ENCODE assay signal across 14 cellular contexts in genomic region chr5:141695627-141696180, GRCh38. TPM values are rescaled to one million over a fixed set of nuclear protein-coding genes. Genes with fewer than 3 reads are reported as not detected.
DNase-seq lines count a peak whose midpoint lies in the region; ATAC-seq, FAIRE-seq and TF ChIP-seq lines count a peak whose summit lies in the region.
"Had no signal": no experiment of that assay in that cellular context is flagged by ENCODE, and none has a peak within 500 bp of the region (broad histone marks: within the 10 kb centered on the region; RNA-seq: fewer than 3 reads in every experiment).

No MANE protein-coding gene starts in this region.

- no peak overlapping the region for H3K27ac Mint-ChIP-seq in CD14-positive monocyte
- H3K27ac Mint-ChIP-seq: activated naive CD4-positive, alpha-beta T cell treated with anti-CD3 and anti-CD28 coated beads, Interleukin-2, amount 50 U/mL, for 72 hours; naive thymus-derived CD8-positive, alpha-beta T cell had no signal

- peak; percentile 65 for DNase-seq in A172 (ENCODE audit: low spot score)
- DNase-seq in GM03348 (ENCODE audit: low spot score) = peak; percentile 42
- DNase-seq in RWPE1 (ENCODE audit: low spot score) = peak; percentile 74
- peak in 3 of 5 donors; percentile 59 to 76 (median 73) for DNase-seq in heart left ventricle
- no peak for DNase-seq in CD14-positive monocyte (ENCODE audit: low spot score)
- no peak for DNase-seq in NCI-H128 (lab: John Stamatoyannopoulos, UW; ENCODE audit: unreplicated experiment)
- DNase-seq in GDM1 (lab: John Stamatoyannopoulos, UW) = no peak
- no peak for DNase-seq in HepG2 (ENCODE audit: low spot score)
- DNase-seq: activated CD4-positive, alpha-beta T cell treated with anti-CD3 and anti-CD28 coated beads, Interleukin-2, amount 50 U/mL, for 48 hours; naive thymus-derived CD8-positive, alpha-beta T cell had no signal

- H3K9ac ChIP-seq in HepG2 (ENCODE audit: insufficient read depth, low read depth, low read length) = no peak overlapping the region
- H3K9ac ChIP-seq: BLaER1 had no signal

- POLR2A ChIA-PET in RWPE1 (lab: Yijun Ruan, JAX; ENCODE audit: low non-redundant PET) = interaction anchor here (0.7 kb wide), 1 partner anchor 228 kb away, joined by 4 read pairs; the partner anchor contains the start of gene DELE1
- POLR2A ChIA-PET in HepG2 (lab: Yijun Ruan, JAX) = no interaction called here

- WGBS in heart left ventricle, 4 donors = 41 to 58% (median 48%) methylated on average over 10 of the region's 10 CpGs
- WGBS in HepG2 (ENCODE audit: low lambda C conversion rate) = 14% methylated on average over 7 of the region's 10 CpGs

- CTCF ChIA-PET in RWPE1 (lab: Yijun Ruan, JAX) (interaction anchor here (0.7 to 9.7 kb wide), 7 partner anchors 14 to 265 kb away, joined by 3 to 157 read pairs (median 3); partner anchors contain the start of genes PCDH1 and PCDH12), HepG2 (lab: Yijun Ruan, JAX; ENCODE audit: low intra/inter-chr PET ratio, low total read pairs) (no interaction called here)

- no peak overlapping the region for H3K4me3 Mint-ChIP-seq in CD14-positive monocyte
- H3K4me3 Mint-ChIP-seq: naive thymus-derived CD8-positive, alpha-beta T cell; stimulated activated effector memory CD8-positive, alpha-beta T cell treated with anti-CD3 and anti-CD28 coated beads, Interleukin-12 subunit alpha, Interleukin-12 subunit beta, amount 100 ng/mL, for 72 hours had no signal

- BruUV-seq in HepG2 (replicated peaks; lab: Mats Ljungman, UMichigan) = no TSS peak

- no peak for TF ChIP-seq RAD21 in HepG2 (CRISPR knock-in tag; IDR thresholded peaks at IDR 0.05)

- TF ChIP-seq POLR2A in heart left ventricle (IDR thresholded peaks at IDR 0.05) (no peak), HepG2 (IDR thresholded peaks at IDR 0.05; ENCODE audit: insufficient read depth in 1 of 2, low read depth in 2 of 2, low read length in 2 of 2) (no peak)

- no peak for TF ChIP-seq CTCF in RWPE1 (conservative IDR thresholded peaks at IDR 0.05; ENCODE audit: low read depth)
- no peak for TF ChIP-seq CTCF in heart left ventricle (IDR thresholded peaks at IDR 0.05)
- no peak for TF ChIP-seq CTCF in CD14-positive monocyte (IDR thresholded peaks at IDR 0.05)
- TF ChIP-seq CTCF in HepG2 (CRISPR knock-in tag; IDR thresholded peaks at IDR 0.05) = no peak

- ATAC-seq in heart left ventricle (peak; percentile 65 to 75 (median 70)), HepG2 (no peak)
- ATAC-seq: activated naive CD4-positive, alpha-beta T cell treated with anti-CD3 and anti-CD28 coated beads, Interleukin-2, amount 50 U/mL, for 72 hours; naive thymus-derived CD8-positive, alpha-beta T cell; stimulated activated effector memory CD8-positive, alpha-beta T cell treated with anti-CD3 and anti-CD28 coated beads, Interleukin-12 subunit alpha, Interleukin-12 subunit beta, amount 100 ng/mL, for 72 hours had no signal

- no peaks in the 10 kb centered on the region for H3K9me3 ChIP-seq in heart left ventricle
- no peaks in the 10 kb centered on the region for H3K9me3 ChIP-seq in HepG2 (ENCODE audit: low read length)
- H3K9me3 ChIP-seq: BLaER1 had no signal

- no peak overlapping the region for H3K4me2 ChIP-seq in HepG2 (ENCODE audit: low read depth, low read length)
- H3K4me2 ChIP-seq: BLaER1 had no signal

- intact Hi-C loops in heart left ventricle (cut with DNase I) (loop anchor here in 3 of 10 donors (5.0 to 10.0 kb wide), 2 partner anchors 117 to 449 kb away; no protein-coding TSS in a partner anchor), CD14-positive monocyte (cut with micrococcal nuclease) (loop anchor here (10.0 kb wide), 2 partner anchors 119 to 449 kb away; no protein-coding TSS in a partner anchor), HepG2 (cut with micrococcal nuclease; ENCODE audit: unreplicated experiment) (no loop called here)

- in situ Hi-C loops in HepG2 (cut with HindIII; ENCODE audit: extremely low pct_ligation_motif_present, low pct_unique_long_range_greater_than_20kb) = loop anchor here (25.0 kb wide), 1 partner anchor 442 kb away; no protein-coding TSS in a partner anchor

- peaks cover 0 to 5% (median 0%) of the 10 kb centered on the region in 7 donors for H3K9me3 Mint-ChIP-seq in CD14-positive monocyte
- H3K9me3 Mint-ChIP-seq: activated naive CD4-positive, alpha-beta T cell treated with anti-CD3 and anti-CD28 coated beads, Interleukin-2, amount 50 U/mL, for 72 hours; naive thymus-derived CD8-positive, alpha-beta T cell; stimulated activated effector memory CD8-positive, alpha-beta T cell treated with anti-CD3 and anti-CD28 coated beads, Interleukin-12 subunit alpha, Interleukin-12 subunit beta, amount 100 ng/mL, for 72 hours had no signal

- no peaks in the 10 kb centered on the region for H3K79me2 ChIP-seq in HepG2 (ENCODE audit: insufficient read depth, low read length)

- H3K4me1 ChIP-seq in heart left ventricle = peaks cover 0 to 24% (median 8%) of the 10 kb centered on the region in 12 donors
- H3K4me1 ChIP-seq in HepG2 (ENCODE audit: insufficient read depth, low read length) = no peaks in the 10 kb centered on the region

- no peaks in the 10 kb centered on the region for H4K20me1 ChIP-seq in HepG2 (ENCODE audit: insufficient read depth, low read length)
- H4K20me1 ChIP-seq: BLaER1 had no signal

- H3K36me3 Mint-ChIP-seq in CD14-positive monocyte = no peaks in the 10 kb centered on the region
- H3K36me3 Mint-ChIP-seq: activated naive CD4-positive, alpha-beta T cell treated with anti-CD3 and anti-CD28 coated beads, Interleukin-2, amount 50 U/mL, for 72 hours; naive thymus-derived CD8-positive, alpha-beta T cell had no signal

- H3K27me3 Mint-ChIP-seq in CD14-positive monocyte (ENCODE audit: low read depth in 3 of 3) = peaks cover 13 to 34% (median 13%) of the 10 kb centered on the region in 3 donors

- no peak for FAIRE-seq in HepG2 (lab: Jason Lieb, UNC)

- H3K4me3 ChIP-seq in heart left ventricle (no peak overlapping the region), HepG2 (replicated peaks in 1 of 3; ENCODE audit: insufficient read depth in 1 of 3, low read depth in 2 of 3, low read length in 3 of 3) (no peak overlapping the region)
- H3K4me3 ChIP-seq: BLaER1, SK-N-MC had no signal

- peaks cover 0 to 20% (median 6%) of the 10 kb centered on the region in 9 donors for H3K27me3 ChIP-seq in heart left ventricle
- H3K27me3 ChIP-seq in HepG2 (ENCODE audit: control insufficient read depth in 1 of 2, insufficient read depth in 2 of 2, low read length in 2 of 2) = peaks cover 11 to 54% of the 10 kb centered on the region in 2 experiments

- no peak overlapping the region for H2AFZ ChIP-seq in HepG2 (ENCODE audit: low read length)

- H3K27ac ChIP-seq in RWPE1 (peak overlapping the region; percentile 60), heart left ventricle (peak overlapping the region in 3 of 12 donors; percentile 11 to 39 (median 38)), HepG2 (ENCODE audit: extremely low read length, insufficient read depth, low read length) (no peak overlapping the region)
- H3K27ac ChIP-seq: BLaER1, SK-N-MC had no signal

- no peaks in the 10 kb centered on the region for H3K36me3 ChIP-seq in heart left ventricle
- H3K36me3 ChIP-seq in HepG2 (replicated peaks in 1 of 2; ENCODE audit: control insufficient read depth in 1 of 2, insufficient read depth in 2 of 2, low read length in 2 of 2) = no peaks in the 10 kb centered on the region
- H3K36me3 ChIP-seq: BLaER1 had no signal

- H3K4me1 Mint-ChIP-seq in CD14-positive monocyte = peaks cover 18% of the 10 kb centered on the region

- TF ChIP-seq EP300 in HepG2 (IDR thresholded peaks at IDR 0.05; ENCODE audit: low read depth in 2 of 2, low read length in 2 of 2) = no peak
- no peak for TF ChIP-seq EP300 in HepG2 (CRISPR knock-in tag; IDR thresholded peaks at IDR 0.05; ENCODE audit: borderline replicate concordance)

RNA-seq across cellular contexts. Expression of gene ARAP3, which starts 13.7 kb away (rescaled TPM):
- total RNA-seq in A172 (2014; rRNA removed; shearing (Covaris generic)) = 4.3 and 6.8 TPM in 2 replicates
- total RNA-seq in heart left ventricle = 10 to 100 TPM in 6 of 9 donors, 1 to 10 TPM in 3; 8.9 to 20.5 (median 13.8) TPM
- 10 to 100 TPM; 13.0 to 15.8 TPM for polyA plus RNA-seq in heart left ventricle
- 1 to 10 TPM; 1.2 to 2.2 TPM for polyA plus RNA-seq in CD14-positive monocyte
- 0.07 TPM in 1 of 2 replicates, not detected in the other for total RNA-seq in HepG2 (2016; rRNA removed; fragmentation: Illumina TruSeq; extraction: Trizol)
- total RNA-seq in HepG2 (2016; cell fraction: cytosol; rRNA removed; fragmentation: Illumina TruSeq; extraction: Trizol; ENCODE audit: low read depth) = not detected in 2 replicates
- total RNA-seq in HepG2 (2016; cell fraction: insoluble cytoplasmic fraction; rRNA removed; fragmentation: Illumina TruSeq; extraction: Trizol) = 0.04 and 0.10 TPM in 2 replicates
- total RNA-seq in HepG2 (2016; cell fraction: membrane; rRNA removed; fragmentation: Illumina TruSeq; extraction: Trizol) = 0.06 TPM in 1 of 2 replicates, not detected in the other
- total RNA-seq in HepG2 (2016; cell fraction: nucleus; rRNA removed; fragmentation: Illumina TruSeq; extraction: Trizol) = not detected in 2 replicates
- 0.20 and 0.25 TPM in 2 replicates for polyA plus RNA-seq in HepG2 (2011; rRNA removed)
- polyA plus RNA-seq in HepG2 (2011; cell fraction: cytosol; rRNA removed) = 0.08 and 0.15 TPM in 2 replicates
- polyA plus RNA-seq in HepG2 (2011; cell fraction: nucleus; rRNA removed) = 1.1 and 2.6 TPM in 2 replicates
- 0.17 TPM in 1 of 2 replicates, not detected in the other for polyA plus RNA-seq in HepG2 (2012)
- not detected in 2 replicates for polyA plus RNA-seq in HepG2 (2016; cell fraction: cytosol; fragmentation: Illumina TruSeq; extraction: Trizol; ENCODE audit: low read depth)
- 0.05 TPM in 1 of 2 replicates, not detected in the other for polyA plus RNA-seq in HepG2 (2016; cell fraction: insoluble cytoplasmic fraction; fragmentation: Illumina TruSeq; extraction: Trizol; ENCODE audit: low read depth)
- not detected in 2 replicates for polyA plus RNA-seq in HepG2 (2016; cell fraction: membrane; fragmentation: Illumina TruSeq; extraction: Trizol; ENCODE audit: low read depth)
- polyA plus RNA-seq in HepG2 (2016; cell fraction: nucleus; fragmentation: Illumina TruSeq; extraction: Trizol; ENCODE audit: insufficient read depth, low read depth) = 0.12 and 0.53 TPM in 2 replicates
- 0.64 and 8.2 TPM in 2 replicates for polyA minus RNA-seq in HepG2 (2011; rRNA and poly(A)+ RNA removed; ENCODE audit: low replicate concordance)
- 0.20 TPM in 1 of 2 replicates, not detected in the other for polyA minus RNA-seq in HepG2 (2011; cell fraction: cytosol; rRNA and poly(A)+ RNA removed)
- 0.12 and 0.26 TPM in 2 replicates for polyA minus RNA-seq in HepG2 (2011; cell fraction: nucleus; rRNA and poly(A)+ RNA removed)
- polyA plus RNA-seq: naive thymus-derived CD8-positive, alpha-beta T cell had no signal

RNA-seq across cellular contexts. Expression of gene FCHSD1, which starts 44.5 kb away (rescaled TPM):
- 7.1 and 21.6 TPM in 2 replicates for total RNA-seq in A172 (2014; rRNA removed; shearing (Covaris generic))
- 1 to 10 TPM; 1.2 to 8.8 (median 2.3) TPM for total RNA-seq in heart left ventricle
- 1 to 10 TPM; 2.5 to 2.9 TPM for polyA plus RNA-seq in heart left ventricle
- 1 to 10 TPM; 3.0 to 3.4 TPM for polyA plus RNA-seq in CD14-positive monocyte
- 3.6 and 5.5 TPM in 2 replicates for total RNA-seq in HepG2 (2016; rRNA removed; fragmentation: Illumina TruSeq; extraction: Trizol)
- total RNA-seq in HepG2 (2016; cell fraction: cytosol; rRNA removed; fragmentation: Illumina TruSeq; extraction: Trizol; ENCODE audit: low read depth) = 1.8 and 2.5 TPM in 2 replicates
- total RNA-seq in HepG2 (2016; cell fraction: insoluble cytoplasmic fraction; rRNA removed; fragmentation: Illumina TruSeq; extraction: Trizol) = 3.8 and 9.1 TPM in 2 replicates
- 1.0 and 1.4 TPM in 2 replicates for total RNA-seq in HepG2 (2016; cell fraction: membrane; rRNA removed; fragmentation: Illumina TruSeq; extraction: Trizol)
- total RNA-seq in HepG2 (2016; cell fraction: nucleus; rRNA removed; fragmentation: Illumina TruSeq; extraction: Trizol) = 11.4 and 14.4 TPM in 2 replicates
- 15.4 and 20.7 TPM in 2 replicates for polyA plus RNA-seq in HepG2 (2011; rRNA removed)
- 5.5 and 7.5 TPM in 2 replicates for polyA plus RNA-seq in HepG2 (2011; cell fraction: cytosol; rRNA removed)
- 160 and 175 TPM in 2 replicates for polyA plus RNA-seq in HepG2 (2011; cell fraction: nucleus; rRNA removed)
- polyA plus RNA-seq in HepG2 (2012) = 10.0 and 11.9 TPM in 2 replicates
- 0.36 and 0.44 TPM in 2 replicates for polyA plus RNA-seq in HepG2 (2016; cell fraction: cytosol; fragmentation: Illumina TruSeq; extraction: Trizol; ENCODE audit: low read depth)
- 2.3 and 3.2 TPM in 2 replicates for polyA plus RNA-seq in HepG2 (2016; cell fraction: insoluble cytoplasmic fraction; fragmentation: Illumina TruSeq; extraction: Trizol; ENCODE audit: low read depth)
- polyA plus RNA-seq in HepG2 (2016; cell fraction: membrane; fragmentation: Illumina TruSeq; extraction: Trizol; ENCODE audit: low read depth) = 0.33 and 0.88 TPM in 2 replicates
- 29.0 and 35.7 TPM in 2 replicates for polyA plus RNA-seq in HepG2 (2016; cell fraction: nucleus; fragmentation: Illumina TruSeq; extraction: Trizol; ENCODE audit: insufficient read depth, low read depth)
- polyA minus RNA-seq in HepG2 (2011; rRNA and poly(A)+ RNA removed; ENCODE audit: low replicate concordance) = 7.2 and 9.9 TPM in 2 replicates
- polyA minus RNA-seq in HepG2 (2011; cell fraction: cytosol; rRNA and poly(A)+ RNA removed) = 4.6 and 5.0 TPM in 2 replicates
- polyA minus RNA-seq in HepG2 (2011; cell fraction: nucleus; rRNA and poly(A)+ RNA removed) = 29.2 and 32.2 TPM in 2 replicates

RNA-seq across cellular contexts. Expression of gene RELL2, which starts 58.9 kb away (rescaled TPM):
- total RNA-seq in A172 (2014; rRNA removed; shearing (Covaris generic)) = 6.9 and 10.4 TPM in 2 replicates
- 1 to 10 TPM in 3 of 9 donors, under 1 TPM in 6; 0.25 to 2.5 (median 0.65) TPM for total RNA-seq in heart left ventricle
- polyA plus RNA-seq in heart left ventricle = 1 to 10 TPM in 1 of 2 donors, under 1 TPM in 1; 0.88 to 2.7 TPM
- 1 to 10 TPM; 1.0 to 1.3 TPM for polyA plus RNA-seq in CD14-positive monocyte
- total RNA-seq in HepG2 (2016; rRNA removed; fragmentation: Illumina TruSeq; extraction: Trizol) = 5.2 and 8.3 TPM in 2 replicates
- 4.3 and 4.9 TPM in 2 replicates for total RNA-seq in HepG2 (2016; cell fraction: cytosol; rRNA removed; fragmentation: Illumina TruSeq; extraction: Trizol; ENCODE audit: low read depth)
- 5.4 and 6.7 TPM in 2 replicates for total RNA-seq in HepG2 (2016; cell fraction: insoluble cytoplasmic fraction; rRNA removed; fragmentation: Illumina TruSeq; extraction: Trizol)
- 9.5 and 10.1 TPM in 2 replicates for total RNA-seq in HepG2 (2016; cell fraction: membrane; rRNA removed; fragmentation: Illumina TruSeq; extraction: Trizol)
- total RNA-seq in HepG2 (2016; cell fraction: nucleus; rRNA removed; fragmentation: Illumina TruSeq; extraction: Trizol) = 6.6 and 7.9 TPM in 2 replicates
- polyA plus RNA-seq in HepG2 (2011; rRNA removed) = 6.4 and 9.9 TPM in 2 replicates
- 6.7 and 9.8 TPM in 2 replicates for polyA plus RNA-seq in HepG2 (2011; cell fraction: cytosol; rRNA removed)
- polyA plus RNA-seq in HepG2 (2011; cell fraction: nucleus; rRNA removed) = 46.2 and 47.3 TPM in 2 replicates
- 2.0 and 3.6 TPM in 2 replicates for polyA plus RNA-seq in HepG2 (2012)
- polyA plus RNA-seq in HepG2 (2016; cell fraction: cytosol; fragmentation: Illumina TruSeq; extraction: Trizol; ENCODE audit: low read depth) = 5.7 and 6.7 TPM in 2 replicates
- polyA plus RNA-seq in HepG2 (2016; cell fraction: insoluble cytoplasmic fraction; fragmentation: Illumina TruSeq; extraction: Trizol; ENCODE audit: low read depth) = 5.5 and 6.8 TPM in 2 replicates
- polyA plus RNA-seq in HepG2 (2016; cell fraction: membrane; fragmentation: Illumina TruSeq; extraction: Trizol; ENCODE audit: low read depth) = 10.5 and 11.3 TPM in 2 replicates
- 21.1 and 22.8 TPM in 2 replicates for polyA plus RNA-seq in HepG2 (2016; cell fraction: nucleus; fragmentation: Illumina TruSeq; extraction: Trizol; ENCODE audit: insufficient read depth, low read depth)
- 0.84 and 5.2 TPM in 2 replicates for polyA minus RNA-seq in HepG2 (2011; rRNA and poly(A)+ RNA removed; ENCODE audit: low replicate concordance)
- polyA minus RNA-seq in HepG2 (2011; cell fraction: cytosol; rRNA and poly(A)+ RNA removed) = 1.8 and 2.8 TPM in 2 replicates
- polyA minus RNA-seq in HepG2 (2011; cell fraction: nucleus; rRNA and poly(A)+ RNA removed) = 7.8 and 10.2 TPM in 2 replicates

RNA-seq across cellular contexts. Expression of gene HDAC3, which starts 59.1 kb away (rescaled TPM):
- 74.1 and 78.7 TPM in 2 replicates for total RNA-seq in A172 (2014; rRNA removed; shearing (Covaris generic))
- total RNA-seq in heart left ventricle = 10 to 100 TPM; 24.5 to 39.0 (median 32.2) TPM
- 10 to 100 TPM; 33.3 TPM for polyA plus RNA-seq in heart left ventricle
- polyA plus RNA-seq in CD14-positive monocyte = 10 to 100 TPM; 80.5 to 82.3 TPM
- total RNA-seq in HepG2 (2016; rRNA removed; fragmentation: Illumina TruSeq; extraction: Trizol) = 83.9 and 84.0 TPM in 2 replicates
- 89.0 and 95.8 TPM in 2 replicates for total RNA-seq in HepG2 (2016; cell fraction: cytosol; rRNA removed; fragmentation: Illumina TruSeq; extraction: Trizol; ENCODE audit: low read depth)
- 75.9 and 87.3 TPM in 2 replicates for total RNA-seq in HepG2 (2016; cell fraction: insoluble cytoplasmic fraction; rRNA removed; fragmentation: Illumina TruSeq; extraction: Trizol)
- 136 and 149 TPM in 2 replicates for total RNA-seq in HepG2 (2016; cell fraction: membrane; rRNA removed; fragmentation: Illumina TruSeq; extraction: Trizol)
- total RNA-seq in HepG2 (2016; cell fraction: nucleus; rRNA removed; fragmentation: Illumina TruSeq; extraction: Trizol) = 60.2 and 60.8 TPM in 2 replicates
- 90.0 and 94.1 TPM in 2 replicates for polyA plus RNA-seq in HepG2 (2011; rRNA removed)
- polyA plus RNA-seq in HepG2 (2011; cell fraction: cytosol; rRNA removed) = 84.3 and 85.4 TPM in 2 replicates
- 161 and 166 TPM in 2 replicates for polyA plus RNA-seq in HepG2 (2011; cell fraction: nucleus; rRNA removed)
- 55.1 and 57.0 TPM in 2 replicates for polyA plus RNA-seq in HepG2 (2012)
- 93.9 and 113 TPM in 2 replicates for polyA plus RNA-seq in HepG2 (2016; cell fraction: cytosol; fragmentation: Illumina TruSeq; extraction: Trizol; ENCODE audit: low read depth)
- polyA plus RNA-seq in HepG2 (2016; cell fraction: insoluble cytoplasmic fraction; fragmentation: Illumina TruSeq; extraction: Trizol; ENCODE audit: low read depth) = 80.8 and 88.3 TPM in 2 replicates
- polyA plus RNA-seq in HepG2 (2016; cell fraction: membrane; fragmentation: Illumina TruSeq; extraction: Trizol; ENCODE audit: low read depth) = 128 and 150 TPM in 2 replicates
- polyA plus RNA-seq in HepG2 (2016; cell fraction: nucleus; fragmentation: Illumina TruSeq; extraction: Trizol; ENCODE audit: insufficient read depth, low read depth) = 126 and 133 TPM in 2 replicates
- polyA minus RNA-seq in HepG2 (2011; rRNA and poly(A)+ RNA removed; ENCODE audit: low replicate concordance) = 103 and 109 TPM in 2 replicates
- 38.4 TPM in 2 replicates for polyA minus RNA-seq in HepG2 (2011; cell fraction: cytosol; rRNA and poly(A)+ RNA removed)
- 73.1 TPM in 2 replicates for polyA minus RNA-seq in HepG2 (2011; cell fraction: nucleus; rRNA and poly(A)+ RNA removed)

Comparison
In these comparisons a context has a peak if more than half of its experiments do, and no peak if none do; other contexts are left out.
1. DNase-seq: peak in A172 (single experiment), GM03348 (single experiment), RWPE1 (single experiment) and heart left ventricle (3 of 5); none in CD14-positive monocyte (single experiment), NCI-H128 (single experiment), GDM1 (single experiment) and HepG2 (single experiment).